In genomic region chr1:109793089-109793485, GRCh38 we compare ENCODE assay signal across 9 cellular contexts. TPM values are rescaled to one million over a fixed set of nuclear protein-coding genes. Genes with fewer than 3 reads are reported as not detected.
A peak's percentile ranks its signal among the peaks of the same experiment; 100 is the strongest.
DNase-seq lines count a peak whose midpoint lies in the region; ATAC-seq, FAIRE-seq and TF ChIP-seq lines count a peak whose summit lies in the region.
"Had no signal": no experiment of that assay in that cellular context is flagged by ENCODE, and none has a peak within 500 bp of the region (broad histone marks: within the 10 kb centered on the region; RNA-seq: fewer than 3 reads in every experiment).

No MANE protein-coding gene starts in this region.

- 79% methylated on average over 5 of the region's 5 CpGs for WGBS in smooth muscle cell (ENCODE audit: low lambda C conversion rate)

- POLR2A ChIA-PET in activated CD8-positive, alpha-beta T cell treated with anti-CD3 and anti-CD28 coated beads, Interleukin-2, amount 10 ng/mL, durations not matched to agents 7 days and 5 days (lab: Charles Lee): interaction anchor here (0.9 to 3.4 kb wide), 2 partner anchors 9 to 13 kb away, joined by 3 to 36 read pairs; no protein-coding TSS in a partner anchor

- H3K27ac ChIP-seq in HUES6 (ENCODE audit: low read depth, low read length) (no peak overlapping the region; the same call in 1 of the 2 replicates), keratinocyte (ENCODE audit: control insufficient read depth, insufficient read depth, low read length) (no peak overlapping the region), smooth muscle cell (ENCODE audit: low read depth) (peak overlapping the region; percentile 84)

- H3K4me3 Mint-ChIP-seq in activated CD8-positive, alpha-beta T cell treated with anti-CD3 and anti-CD28 coated beads, Interleukin-2, amount 10 ng/mL, durations not matched to agents 7 days and 5 days: no peak overlapping the region

- no peaks in the 10 kb centered on the region for H3K27me3 Mint-ChIP-seq in activated CD8-positive, alpha-beta T cell treated with anti-CD3 and anti-CD28 coated beads, Interleukin-2, amount 10 ng/mL, durations not matched to agents 7 days and 5 days (ENCODE audit: low read depth)

- peaks cover 53% of the 10 kb centered on the region for H3K4me1 ChIP-seq in HUES6 (ENCODE audit: control insufficient read depth, insufficient read depth, low read length)
- H3K4me1 ChIP-seq in keratinocyte (ENCODE audit: control insufficient read depth, extremely low read depth, insufficient read depth, low read length): peaks cover 22% of the 10 kb centered on the region
- peaks cover 34% of the 10 kb centered on the region for H3K4me1 ChIP-seq in smooth muscle cell (ENCODE audit: low read depth)

- CTCF ChIA-PET in activated CD8-positive, alpha-beta T cell treated with anti-CD3 and anti-CD28 coated beads, Interleukin-2, amount 10 ng/mL, durations not matched to agents 7 days and 5 days (lab: Charles Lee): interaction anchor here (1.0 to 27.2 kb wide), 11 partner anchors 8 to 189 kb away, joined by 3 to 1017 read pairs (median 5); partner anchors contain the start of genes AHCYL1 and CSF1

- H3K27me3 ChIP-seq in HUES6 (ENCODE audit: control insufficient read depth, insufficient read depth, low read length) (no peaks in the 10 kb centered on the region), keratinocyte (ENCODE audit: control insufficient read depth, extremely low read depth, insufficient read depth, low read length) (no peaks in the 10 kb centered on the region), smooth muscle cell (ENCODE audit: low read depth) (no peaks in the 10 kb centered on the region)
- H3K27me3 ChIP-seq: pancreas had no signal

- dilution Hi-C loops in keratinocyte (cut with MboI; ENCODE audit: extremely low pct_ligation_motif_present, low sequenced_read_pairs): no loop called here

- H3K9me1 ChIP-seq in keratinocyte (ENCODE audit: control insufficient read depth, extremely low read depth, insufficient read depth, low read length): no peaks in the 10 kb centered on the region

- no peak for ATAC-seq in activated CD8-positive, alpha-beta T cell treated with anti-CD3 and anti-CD28 coated beads, Interleukin-2, amount 10 ng/mL, durations not matched to agents 7 days and 5 days
- no peak for ATAC-seq in GM18517 (IDR thresholded peaks at IDR 0.05; ENCODE audit: unreplicated experiment)
- no peak for ATAC-seq in HG03095 (IDR thresholded peaks at IDR 0.05; ENCODE audit: unreplicated experiment)

- peaks cover 12% of the 10 kb centered on the region for H3F3A ChIP-seq in smooth muscle cell (ENCODE audit: low read depth)

- no peak for DNase-seq in activated CD8-positive, alpha-beta T cell treated with anti-CD3 and anti-CD28 coated beads, Interleukin-2, amount 10 ng/mL, durations not matched to agents 7 days and 5 days
- DNase-seq in keratinocyte (ENCODE audit: low read depth, low spot score): no peak
- DNase-seq in smooth muscle cell (lab: John Stamatoyannopoulos, UW; ENCODE audit: unreplicated experiment): no peak
- DNase-seq in foreskin fibroblast: no peak
- no peak for DNase-seq in NCI-H82 treated with DMSO at 0.1 percent for 48 hours (lab: John Stamatoyannopoulos, UW; ENCODE audit: unreplicated experiment)

- H3K4me2 ChIP-seq in keratinocyte (ENCODE audit: control insufficient read depth, extremely low read depth, insufficient read depth, low read depth, low read length): peak overlapping the region; percentile 56
- H3K4me2 ChIP-seq in smooth muscle cell: peak overlapping the region; percentile 8

- no peak for FAIRE-seq in keratinocyte (lab: Jason Lieb, UNC)
- FAIRE-seq: pancreas had no signal

- peak overlapping the region; percentile 69 for H3K27ac Mint-ChIP-seq in activated CD8-positive, alpha-beta T cell treated with anti-CD3 and anti-CD28 coated beads, Interleukin-2, amount 10 ng/mL, durations not matched to agents 7 days and 5 days

- no peaks in the 10 kb centered on the region for H4K20me1 ChIP-seq in keratinocyte (ENCODE audit: control insufficient read depth, extremely low read depth, insufficient read depth, low read length)
- H4K20me1 ChIP-seq in smooth muscle cell (ENCODE audit: low read depth): no peaks in the 10 kb centered on the region

- H3K4me1 Mint-ChIP-seq in activated CD8-positive, alpha-beta T cell treated with anti-CD3 and anti-CD28 coated beads, Interleukin-2, amount 10 ng/mL, durations not matched to agents 7 days and 5 days (ENCODE audit: low read depth): peaks cover 94% of the 10 kb centered on the region

- H2AFZ ChIP-seq in keratinocyte (ENCODE audit: control insufficient read depth, low read length): no peak overlapping the region
- H2AFZ ChIP-seq in smooth muscle cell (ENCODE audit: low read depth): no peak overlapping the region

- TF ChIP-seq CTCF in keratinocyte (optimal IDR thresholded peaks at IDR 0.05 in 1 of 3, IDR thresholded peaks at IDR 0.05 in 1 of 3, conservative IDR thresholded peaks at IDR 0.05 in 1 of 3; ENCODE audit: extremely low read depth in 1 of 3, insufficient read depth in 2 of 3, low read length in 3 of 3) (no peak), smooth muscle cell (IDR thresholded peaks at IDR 0.05; ENCODE audit: borderline replicate concordance, insufficient read depth, poor library complexity, severe bottlenecking) (no peak), foreskin fibroblast (IDR thresholded peaks at IDR 0.05; ENCODE audit: low read depth, low read length) (no peak)

- no peak overlapping the region for H3K4me3 ChIP-seq in HUES6 (ENCODE audit: low read depth, low read length)
- no peak overlapping the region for H3K4me3 ChIP-seq in keratinocyte (ENCODE audit: control insufficient read depth in 2 of 3, extremely low read depth in 1 of 3, insufficient read depth in 2 of 3, low read depth in 1 of 3, low read length in 3 of 3)
- no peak overlapping the region for H3K4me3 ChIP-seq in smooth muscle cell
- H3K4me3 ChIP-seq in foreskin fibroblast (ENCODE audit: low read depth in 1 of 2, low read length in 2 of 2): no peak overlapping the region
- H3K4me3 ChIP-seq: pancreas had no signal

- no peaks in the 10 kb centered on the region for H3K36me3 Mint-ChIP-seq in activated CD8-positive, alpha-beta T cell treated with anti-CD3 and anti-CD28 coated beads, Interleukin-2, amount 10 ng/mL, durations not matched to agents 7 days and 5 days (ENCODE audit: low read depth)

- H3K9me3 ChIP-seq in HUES6 (ENCODE audit: control insufficient read depth, insufficient read depth, low read depth, low read length) (no peaks in the 10 kb centered on the region), keratinocyte (ENCODE audit: control insufficient read depth, low read depth, low read length) (no peaks in the 10 kb centered on the region), smooth muscle cell (replicated peaks; ENCODE audit: low read depth) (no peaks in the 10 kb centered on the region)
- H3K9me3 ChIP-seq: pancreas had no signal

- H3K79me2 ChIP-seq in keratinocyte (ENCODE audit: control insufficient read depth, insufficient read depth, low read length): no peaks in the 10 kb centered on the region
- H3K79me2 ChIP-seq in smooth muscle cell (ENCODE audit: low read depth): no peaks in the 10 kb centered on the region

- no peaks in the 10 kb centered on the region for H3K9me3 Mint-ChIP-seq in activated CD8-positive, alpha-beta T cell treated with anti-CD3 and anti-CD28 coated beads, Interleukin-2, amount 10 ng/mL, durations not matched to agents 7 days and 5 days (ENCODE audit: insufficient read depth)

- no peaks in the 10 kb centered on the region for H3K36me3 ChIP-seq in HUES6 (ENCODE audit: control insufficient read depth, insufficient read depth, low read length)
- H3K36me3 ChIP-seq in keratinocyte (ENCODE audit: control insufficient read depth in 2 of 2, extremely low read depth in 1 of 2, insufficient read depth in 2 of 2, low read length in 2 of 2): no peaks in the 10 kb centered on the region
- no peaks in the 10 kb centered on the region for H3K36me3 ChIP-seq in smooth muscle cell (ENCODE audit: low read depth)
- H3K36me3 ChIP-seq: pancreas had no signal

- H3K9ac ChIP-seq in HUES6 (ENCODE audit: low read length) (peak overlapping the region; percentile 21), keratinocyte (ENCODE audit: control insufficient read depth, extremely low read depth, insufficient read depth, low read length) (no peak overlapping the region), smooth muscle cell (ENCODE audit: low read depth) (peak overlapping the region; percentile 42)

RNA-seq across cellular contexts. Expression of gene EPS8L3, which starts 29.4 kb away (rescaled TPM):
- total RNA-seq in activated CD8-positive, alpha-beta T cell treated with anti-CD3 and anti-CD28 coated beads, Interleukin-2, amount 10 ng/mL, durations not matched to agents 7 days and 5 days: not detected
- polyA plus RNA-seq in keratinocyte (not detected in 3 replicates), smooth muscle cell (not detected in 2 replicates)
- polyA plus RNA-seq in keratinocyte (2011; ENCODE audit: low read depth): not detected
- not detected in 2 replicates for polyA plus RNA-seq in keratinocyte (2011; cell fraction: cytosol; rRNA removed)
- polyA plus RNA-seq in keratinocyte (2011; cell fraction: nucleus; rRNA removed): not detected in 2 replicates
- not detected in 2 replicates for polyA plus RNA-seq in keratinocyte (2012; ENCODE audit: low replicate concordance)
- not detected in 3 replicates for polyA minus RNA-seq in keratinocyte
- not detected for polyA minus RNA-seq in keratinocyte (2011; cell fraction: cytosol; rRNA and poly(A)+ RNA removed)
- not detected in 2 replicates for polyA minus RNA-seq in keratinocyte (2011; cell fraction: nucleus; rRNA and poly(A)+ RNA removed)
- not detected in 2 replicates for total RNA-seq in smooth muscle cell

RNA-seq across cellular contexts. Expression of gene GSTM3, which starts 52.2 kb away (rescaled TPM):
- 1 to 10 TPM; 5.8 to 7.6 TPM for total RNA-seq in activated CD8-positive, alpha-beta T cell treated with anti-CD3 and anti-CD28 coated beads, Interleukin-2, amount 10 ng/mL, durations not matched to agents 7 days and 5 days
- 113 to 158 TPM (median 115 TPM) in 3 replicates for polyA plus RNA-seq in keratinocyte
- polyA plus RNA-seq in keratinocyte (2011; ENCODE audit: low read depth): 25.8 TPM
- polyA plus RNA-seq in keratinocyte (2011; cell fraction: cytosol; rRNA removed): 148 and 175 TPM in 2 replicates
- polyA plus RNA-seq in keratinocyte (2011; cell fraction: nucleus; rRNA removed): 82.9 and 93.4 TPM in 2 replicates
- 69.1 and 93.6 TPM in 2 replicates for polyA plus RNA-seq in keratinocyte (2012; ENCODE audit: low replicate concordance)
- 24.2 to 76.2 TPM (median 58.1 TPM) in 3 replicates for polyA minus RNA-seq in keratinocyte
- 61.0 TPM for polyA minus RNA-seq in keratinocyte (2011; cell fraction: cytosol; rRNA and poly(A)+ RNA removed)
- 15.0 and 27.2 TPM in 2 replicates for polyA minus RNA-seq in keratinocyte (2011; cell fraction: nucleus; rRNA and poly(A)+ RNA removed)
- 117 and 153 TPM in 2 replicates for total RNA-seq in smooth muscle cell
- 211 and 218 TPM in 2 replicates for polyA plus RNA-seq in smooth muscle cell

Comparison
In these comparisons a context has a peak if more than half of its experiments do, and no peak if none do; other contexts are left out.
1. RNA of gene GSTM3, which starts 52.2 kb away (total RNA-seq): 117 to 153 TPM in smooth muscle cell; 5.8 to 7.6 TPM in activated CD8-positive, alpha-beta T cell treated with anti-CD3 and anti-CD28 coated beads, Interleukin-2, amount 10 ng/mL, durations not matched to agents 7 days and 5 days; every median in the first group is over 10 times any median in the second.